1 cellular context compared by ENCODE assay signal in the genomic region with DNA sequence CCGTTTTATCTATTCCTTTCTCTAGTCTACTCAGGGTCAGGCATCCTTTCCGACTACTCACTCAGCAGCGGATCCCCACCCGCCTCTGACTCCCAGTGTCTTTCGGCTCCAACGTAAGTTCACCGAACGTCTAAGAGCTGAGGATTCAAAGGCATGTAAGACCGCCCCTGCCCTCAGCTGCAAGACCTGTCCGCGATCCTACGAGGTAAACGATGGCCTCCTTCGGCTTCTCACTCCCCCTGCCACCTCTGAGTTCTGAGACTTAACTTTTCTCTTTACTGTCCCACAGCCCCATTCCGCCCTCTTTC.
TF ChIP-seq lines count a peak whose summit lies in the region.

No MANE protein-coding gene starts in this region.

TF ChIP-seq in WTC11, 78 proteins besides CTCF, POLR2A, EP300 and RAD21 (continued from another document):
- TF ChIP-seq, protein P1, sequence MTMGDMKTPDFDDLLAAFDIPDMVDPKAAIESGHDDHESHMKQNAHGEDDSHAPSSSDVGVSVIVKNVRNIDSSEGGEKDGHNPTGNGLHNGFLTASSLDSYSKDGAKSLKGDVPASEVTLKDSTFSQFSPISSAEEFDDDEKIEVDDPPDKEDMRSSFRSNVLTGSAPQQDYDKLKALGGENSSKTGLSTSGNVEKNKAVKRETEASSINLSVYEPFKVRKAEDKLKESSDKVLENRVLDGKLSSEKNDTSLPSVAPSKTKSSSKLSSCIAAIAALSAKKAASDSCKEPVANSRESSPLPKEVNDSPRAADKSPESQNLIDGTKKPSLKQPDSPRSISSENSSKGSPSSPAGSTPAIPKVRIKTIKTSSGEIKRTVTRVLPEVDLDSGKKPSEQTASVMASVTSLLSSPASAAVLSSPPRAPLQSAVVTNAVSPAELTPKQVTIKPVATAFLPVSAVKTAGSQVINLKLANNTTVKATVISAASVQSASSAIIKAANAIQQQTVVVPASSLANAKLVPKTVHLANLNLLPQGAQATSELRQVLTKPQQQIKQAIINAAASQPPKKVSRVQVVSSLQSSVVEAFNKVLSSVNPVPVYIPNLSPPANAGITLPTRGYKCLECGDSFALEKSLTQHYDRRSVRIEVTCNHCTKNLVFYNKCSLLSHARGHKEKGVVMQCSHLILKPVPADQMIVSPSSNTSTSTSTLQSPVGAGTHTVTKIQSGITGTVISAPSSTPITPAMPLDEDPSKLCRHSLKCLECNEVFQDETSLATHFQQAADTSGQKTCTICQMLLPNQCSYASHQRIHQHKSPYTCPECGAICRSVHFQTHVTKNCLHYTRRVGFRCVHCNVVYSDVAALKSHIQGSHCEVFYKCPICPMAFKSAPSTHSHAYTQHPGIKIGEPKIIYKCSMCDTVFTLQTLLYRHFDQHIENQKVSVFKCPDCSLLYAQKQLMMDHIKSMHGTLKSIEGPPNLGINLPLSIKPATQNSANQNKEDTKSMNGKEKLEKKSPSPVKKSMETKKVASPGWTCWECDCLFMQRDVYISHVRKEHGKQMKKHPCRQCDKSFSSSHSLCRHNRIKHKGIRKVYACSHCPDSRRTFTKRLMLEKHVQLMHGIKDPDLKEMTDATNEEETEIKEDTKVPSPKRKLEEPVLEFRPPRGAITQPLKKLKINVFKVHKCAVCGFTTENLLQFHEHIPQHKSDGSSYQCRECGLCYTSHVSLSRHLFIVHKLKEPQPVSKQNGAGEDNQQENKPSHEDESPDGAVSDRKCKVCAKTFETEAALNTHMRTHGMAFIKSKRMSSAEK (CRISPR knock-in tag; IDR thresholded peaks at IDR 0.05; ENCODE audit: borderline replicate concordance), result no peak
- TF ChIP-seq EMX1 (CRISPR knock-in tag; IDR thresholded peaks at IDR 0.05) (no peak), NFYB (CRISPR knock-in tag; conservative IDR thresholded peaks at IDR 0.05; ENCODE audit: low read depth) (no peak), ZNF396 (CRISPR knock-in tag; IDR thresholded peaks at IDR 0.05; ENCODE audit: borderline replicate concordance) (no peak), ZNF423 (CRISPR knock-in tag; IDR thresholded peaks at IDR 0.05) (no peak), OVOL2 (CRISPR knock-in tag; IDR thresholded peaks at IDR 0.05; ENCODE audit: borderline replicate concordance) (no peak), TCF7 (CRISPR knock-in tag; IDR thresholded peaks at IDR 0.05; ENCODE audit: low read depth) (no peak), CBFB (CRISPR knock-in tag; IDR thresholded peaks at IDR 0.05; ENCODE audit: low read depth) (no peak)
- TF ChIP-seq, protein P2, sequence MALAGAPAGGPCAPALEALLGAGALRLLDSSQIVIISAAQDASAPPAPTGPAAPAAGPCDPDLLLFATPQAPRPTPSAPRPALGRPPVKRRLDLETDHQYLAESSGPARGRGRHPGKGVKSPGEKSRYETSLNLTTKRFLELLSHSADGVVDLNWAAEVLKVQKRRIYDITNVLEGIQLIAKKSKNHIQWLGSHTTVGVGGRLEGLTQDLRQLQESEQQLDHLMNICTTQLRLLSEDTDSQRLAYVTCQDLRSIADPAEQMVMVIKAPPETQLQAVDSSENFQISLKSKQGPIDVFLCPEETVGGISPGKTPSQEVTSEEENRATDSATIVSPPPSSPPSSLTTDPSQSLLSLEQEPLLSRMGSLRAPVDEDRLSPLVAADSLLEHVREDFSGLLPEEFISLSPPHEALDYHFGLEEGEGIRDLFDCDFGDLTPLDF (CRISPR knock-in tag; IDR thresholded peaks at IDR 0.05), result no peak
